Comparison of ENCODE assay signal across 21 cellular contexts in the genomic region with DNA sequence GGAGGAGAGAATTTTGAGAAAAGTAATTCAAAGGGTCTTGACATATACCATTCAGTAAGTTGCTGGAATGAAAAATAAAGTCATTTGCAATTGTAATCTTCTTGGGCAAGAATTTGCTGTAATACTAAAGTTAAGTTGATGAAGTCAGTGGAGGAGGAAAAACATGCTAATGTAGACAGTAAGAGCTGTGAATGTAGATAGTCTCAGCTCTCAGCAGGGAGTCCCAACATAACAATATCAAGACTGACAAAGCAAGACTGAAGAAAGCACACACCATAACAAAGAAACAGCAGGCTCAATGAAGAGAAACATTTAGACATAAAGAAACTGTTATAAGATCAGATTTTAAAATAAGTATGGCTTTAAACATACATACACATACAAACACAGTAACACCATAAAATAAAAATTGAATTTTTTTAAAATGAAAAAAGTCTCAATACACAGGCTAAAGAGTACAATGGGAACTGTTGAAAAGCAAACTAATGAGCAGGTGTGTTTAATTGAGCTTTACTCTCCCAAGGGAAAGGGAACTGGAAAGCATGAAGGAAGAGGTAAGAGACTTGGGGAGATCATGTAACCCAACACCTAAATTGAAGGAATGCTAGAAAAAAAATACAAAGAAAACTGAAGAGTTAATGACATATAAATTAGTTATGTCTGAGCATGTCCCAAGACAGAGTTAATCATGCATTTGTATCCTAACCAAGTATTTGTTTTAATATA.
DNase-seq lines count a peak whose midpoint lies in the region; TF ChIP-seq lines count a peak whose summit lies in the region.
"Had no signal": no experiment of that assay in that cellular context is flagged by ENCODE, and none has a peak within 500 bp of the region (broad histone marks: within the 10 kb centered on the region; RNA-seq: fewer than 3 reads in every experiment).

No MANE protein-coding gene starts in this region.

- H3K9ac ChIP-seq in HUES6 (ENCODE audit: low read length) (peak overlapping the region; percentile 73), endodermal cell (ENCODE audit: extremely low read depth, low read length, poor library complexity, severe bottlenecking) (no peak overlapping the region), neuronal stem cell (ENCODE audit: low read depth, low read length, poor library complexity) (no peak overlapping the region), mesenchymal stem cell (ENCODE audit: low read length) (no peak overlapping the region)
- H3K9ac ChIP-seq: GM23248 had no signal

- no peak overlapping the region for H3K4me3 Mint-ChIP-seq in endodermal cell
- H3K4me3 Mint-ChIP-seq: activated CD4-positive, alpha-beta memory T cell treated with anti-CD3 and anti-CD28 coated beads, Interleukin-2, amount 10 ng/mL, durations not matched to agents 7 days and 5 days; activated naive CD4-positive, alpha-beta T cell treated with anti-CD3 and anti-CD28 coated beads, Interleukin-2, amount 10 ng/mL, durations not matched to agents 7 days and 5 days; naive thymus-derived CD4-positive, alpha-beta T cell; stimulated activated naive B cell treated with anti-CD40 and anti-IgM and Interleukin-4, amounts not matched to agents 10 μg/mL and 1 μg/mL and 100 μg/mL, for 72 hours; T-helper 17 cell had no signal

- H3K27me3 Mint-ChIP-seq in endodermal cell (ENCODE audit: insufficient read depth): no peaks in the 10 kb centered on the region
- H3K27me3 Mint-ChIP-seq: activated CD4-positive, alpha-beta memory T cell treated with anti-CD3 and anti-CD28 coated beads, Interleukin-2, amount 10 ng/mL, durations not matched to agents 7 days and 5 days; activated naive CD4-positive, alpha-beta T cell treated with anti-CD3 and anti-CD28 coated beads, Interleukin-2, amount 10 ng/mL, durations not matched to agents 7 days and 5 days; naive thymus-derived CD4-positive, alpha-beta T cell; stimulated activated naive B cell treated with anti-CD40 and anti-IgM and Interleukin-4, amounts not matched to agents 10 μg/mL and 1 μg/mL and 100 μg/mL, for 72 hours; T-helper 17 cell had no signal

- H3K14ac ChIP-seq in neuronal stem cell (ENCODE audit: low read length) (no peak overlapping the region), mesenchymal stem cell (ENCODE audit: low read length in 2 of 2) (no peak overlapping the region)

- H2BK120ac ChIP-seq in neuronal stem cell (ENCODE audit: low read depth, low read length): no peak overlapping the region
- no peak overlapping the region for H2BK120ac ChIP-seq in mesenchymal stem cell (ENCODE audit: low read depth, low read length)

- H2AFZ ChIP-seq in neuronal stem cell (ENCODE audit: low read length): peak overlapping the region; percentile 60
- no peak overlapping the region for H2AFZ ChIP-seq in mesenchymal stem cell (ENCODE audit: low read depth, low read length)
- H2AFZ ChIP-seq: GM23248 had no signal

- no peak overlapping the region for H2BK5ac ChIP-seq in neuronal stem cell (ENCODE audit: low read length)
- no peak overlapping the region for H2BK5ac ChIP-seq in mesenchymal stem cell (ENCODE audit: low read depth, low read length, poor library complexity, severe bottlenecking)

- no peak for TF ChIP-seq CTCF in endodermal cell (conservative IDR thresholded peaks at IDR 0.05)

- no peak overlapping the region for H2BK15ac ChIP-seq in neuronal stem cell (ENCODE audit: low read length)
- no peak overlapping the region for H2BK15ac ChIP-seq in mesenchymal stem cell (ENCODE audit: low read depth, poor library complexity, severe bottlenecking)

- H3K27ac ChIP-seq in HUES6 (ENCODE audit: low read depth, low read length): peak overlapping the region; percentile 94
- peak overlapping the region; percentile 91 for H3K27ac ChIP-seq in endodermal cell (ENCODE audit: low read depth, low read length)
- H3K27ac ChIP-seq in neuronal stem cell (replicated peaks; ENCODE audit: low read length): peak overlapping the region; percentile 71
- H3K27ac ChIP-seq in mesenchymal stem cell (ENCODE audit: low read length, poor library complexity, severe bottlenecking): no peak overlapping the region
- H3K27ac ChIP-seq: ascending aorta, GM23248 had no signal

- H3K4me1 Mint-ChIP-seq in endodermal cell: peaks cover 10% of the 10 kb centered on the region
- H3K4me1 Mint-ChIP-seq: activated CD4-positive, alpha-beta memory T cell treated with anti-CD3 and anti-CD28 coated beads, Interleukin-2, amount 10 ng/mL, durations not matched to agents 7 days and 5 days; activated naive CD4-positive, alpha-beta T cell treated with anti-CD3 and anti-CD28 coated beads, Interleukin-2, amount 10 ng/mL, durations not matched to agents 7 days and 5 days; naive thymus-derived CD4-positive, alpha-beta T cell; stimulated activated naive B cell treated with anti-CD40 and anti-IgM and Interleukin-4, amounts not matched to agents 10 μg/mL and 1 μg/mL and 100 μg/mL, for 72 hours; T-helper 17 cell had no signal

- H3K4me1 ChIP-seq in HUES6 (ENCODE audit: control insufficient read depth, insufficient read depth, low read length): peaks cover 25% of the 10 kb centered on the region
- H3K4me1 ChIP-seq in endodermal cell (ENCODE audit: control insufficient read depth, insufficient read depth, low read length): no peaks in the 10 kb centered on the region
- peaks cover 3 to 18% of the 10 kb centered on the region in 2 donors for H3K4me1 ChIP-seq in neuronal stem cell (ENCODE audit: control insufficient read depth in 2 of 2, insufficient read depth in 1 of 2, low read depth in 1 of 2, low read length in 2 of 2)
- H3K4me1 ChIP-seq in mesenchymal stem cell (ENCODE audit: control insufficient read depth, insufficient read depth, low read depth, low read length): no peaks in the 10 kb centered on the region
- H3K4me1 ChIP-seq: ascending aorta, Caco-2 had no signal

- H4K91ac ChIP-seq in neuronal stem cell (ENCODE audit: low read depth, low read length, poor library complexity) (no peak overlapping the region), mesenchymal stem cell (ENCODE audit: low read length) (no peak overlapping the region)

- peaks cover 10% of the 10 kb centered on the region for H3K9me3 ChIP-seq in HUES6 (ENCODE audit: control insufficient read depth, insufficient read depth, low read depth, low read length)
- H3K9me3 ChIP-seq in endodermal cell (ENCODE audit: control insufficient read depth, low read length): no peaks in the 10 kb centered on the region
- H3K9me3 ChIP-seq in neuronal stem cell (replicated peaks in 1 of 2; ENCODE audit: control insufficient read depth in 2 of 2, insufficient read depth in 1 of 2, low read depth in 1 of 2, low read length in 2 of 2): peaks cover 0 to 3% of the 10 kb centered on the region in 2 donors
- H3K9me3 ChIP-seq in mesenchymal stem cell (ENCODE audit: control insufficient read depth, low read length): peaks cover 3% of the 10 kb centered on the region
- H3K9me3 ChIP-seq: ascending aorta, Caco-2 had no signal

- H3K4me2 ChIP-seq in neuronal stem cell (ENCODE audit: insufficient read depth, low read length, poor library complexity, severe bottlenecking) (peak overlapping the region; percentile 45), mesenchymal stem cell (ENCODE audit: low read length, poor library complexity, severe bottlenecking) (no peak overlapping the region)

- H3K36me3 Mint-ChIP-seq in endodermal cell (ENCODE audit: low read depth): no peaks in the 10 kb centered on the region
- H3K36me3 Mint-ChIP-seq: activated naive CD4-positive, alpha-beta T cell treated with anti-CD3 and anti-CD28 coated beads, Interleukin-2, amount 10 ng/mL, durations not matched to agents 7 days and 5 days; naive thymus-derived CD4-positive, alpha-beta T cell; stimulated activated naive B cell treated with anti-CD40 and anti-IgM and Interleukin-4, amounts not matched to agents 10 μg/mL and 1 μg/mL and 100 μg/mL, for 72 hours had no signal

- no peak overlapping the region for H2BK12ac ChIP-seq in neuronal stem cell (ENCODE audit: low read length)
- no peak overlapping the region for H2BK12ac ChIP-seq in mesenchymal stem cell (ENCODE audit: low read length in 2 of 2)

- DNase-seq in NCI-H345 (lab: John Stamatoyannopoulos, UW) (peak; percentile 27), endodermal cell (peak; percentile 58), neuronal stem cell (ENCODE audit: low spot score) (peak; percentile 59), COLO668 (lab: John Stamatoyannopoulos, UW; ENCODE audit: unreplicated experiment) (no peak), NCI-H1436 (lab: John Stamatoyannopoulos, UW) (no peak), mesenchymal stem cell (no peak)
- DNase-seq: activated CD4-positive, alpha-beta memory T cell treated with anti-CD3 and anti-CD28 coated beads, Interleukin-2, amount 10 ng/mL, durations not matched to agents 7 days and 5 days; activated naive CD4-positive, alpha-beta T cell treated with anti-CD3 and anti-CD28 coated beads, Interleukin-2, amount 10 ng/mL, durations not matched to agents 7 days and 5 days; activated T-cell treated with anti-CD3 and anti-CD28 coated beads, Interleukin-2, amount 50 U/mL, for 48 hours; Caco-2; effector memory CD4-positive, alpha-beta T cell; GM23248; mammary epithelial cell; naive thymus-derived CD4-positive, alpha-beta T cell; NCI-H1694; NCI-H524 treated with DMSO at 0.1 percent for 48 hours; PC-3; stimulated activated naive B cell treated with anti-CD40 and anti-IgM and Interleukin-4, amounts not matched to agents 10 μg/mL and 1 μg/mL and 100 μg/mL, for 72 hours; T-helper 17 cell had no signal

- H3K36me3 ChIP-seq in HUES6 (ENCODE audit: control insufficient read depth, insufficient read depth, low read length): peaks cover 4% of the 10 kb centered on the region; the same call in 1 of the 2 replicates
- H3K36me3 ChIP-seq in endodermal cell (ENCODE audit: control insufficient read depth, insufficient read depth, low read length): no peaks in the 10 kb centered on the region
- H3K36me3 ChIP-seq in neuronal stem cell (replicated peaks in 1 of 2; ENCODE audit: control insufficient read depth in 2 of 2, insufficient read depth in 2 of 2, low read length in 2 of 2): no peaks in the 10 kb centered on the region
- no peaks in the 10 kb centered on the region for H3K36me3 ChIP-seq in mesenchymal stem cell (ENCODE audit: control insufficient read depth in 1 of 2, insufficient read depth in 2 of 2, low read depth in 1 of 2, low read length in 2 of 2)
- H3K36me3 ChIP-seq: ascending aorta had no signal

- H3K79me1 ChIP-seq in neuronal stem cell (ENCODE audit: low read depth, low read length): no peaks in the 10 kb centered on the region
- no peaks in the 10 kb centered on the region for H3K79me1 ChIP-seq in mesenchymal stem cell (replicated peaks; ENCODE audit: low read length, poor library complexity, severe bottlenecking)

- H3K23ac ChIP-seq in neuronal stem cell (ENCODE audit: low read depth, low read length, poor library complexity): no peak overlapping the region
- H3K23ac ChIP-seq in mesenchymal stem cell (ENCODE audit: low read length in 2 of 2): no peak overlapping the region

- no peak overlapping the region for H3K4ac ChIP-seq in neuronal stem cell (ENCODE audit: low read length)
- no peak overlapping the region for H3K4ac ChIP-seq in mesenchymal stem cell (ENCODE audit: low read depth in 1 of 2, low read length in 2 of 2)

- H4K8ac ChIP-seq in neuronal stem cell (ENCODE audit: low read depth, low read length) (no peak overlapping the region), mesenchymal stem cell (ENCODE audit: low read length) (no peak overlapping the region)

- no peak overlapping the region for H3K18ac ChIP-seq in neuronal stem cell (ENCODE audit: low read length)
- no peak overlapping the region for H3K18ac ChIP-seq in mesenchymal stem cell (ENCODE audit: low read depth in 1 of 2, low read length in 2 of 2)

- H3K27me3 ChIP-seq in HUES6 (ENCODE audit: control insufficient read depth, insufficient read depth, low read length) (no peaks in the 10 kb centered on the region), endodermal cell (ENCODE audit: control insufficient read depth, insufficient read depth, low read length, poor library complexity, severe bottlenecking) (no peaks in the 10 kb centered on the region), neuronal stem cell (ENCODE audit: control insufficient read depth in 3 of 3, insufficient read depth in 3 of 3, low read depth in 1 of 3, low read length in 3 of 3) (no peaks in the 10 kb centered on the region), mesenchymal stem cell (ENCODE audit: control insufficient read depth in 1 of 2, insufficient read depth in 1 of 2, low read length in 2 of 2) (no peaks in the 10 kb centered on the region)
- H3K27me3 ChIP-seq: ascending aorta had no signal

- H3K9me3 Mint-ChIP-seq in endodermal cell: peaks cover 5% of the 10 kb centered on the region

- H3K27ac Mint-ChIP-seq in endodermal cell: peak overlapping the region; percentile 65
- H3K27ac Mint-ChIP-seq: activated CD4-positive, alpha-beta memory T cell treated with anti-CD3 and anti-CD28 coated beads, Interleukin-2, amount 10 ng/mL, durations not matched to agents 7 days and 5 days; activated naive CD4-positive, alpha-beta T cell treated with anti-CD3 and anti-CD28 coated beads, Interleukin-2, amount 10 ng/mL, durations not matched to agents 7 days and 5 days; stimulated activated naive B cell treated with anti-CD40 and anti-IgM and Interleukin-4, amounts not matched to agents 10 μg/mL and 1 μg/mL and 100 μg/mL, for 72 hours; T-helper 17 cell had no signal

- no peak overlapping the region for H2AK5ac ChIP-seq in neuronal stem cell (ENCODE audit: low read depth, low read length)
- H2AK5ac ChIP-seq in mesenchymal stem cell (ENCODE audit: low read length, severe bottlenecking): no peak overlapping the region

- H3K4me3 ChIP-seq in HUES6 (ENCODE audit: low read depth, low read length) (peak overlapping the region; percentile 37), endodermal cell (ENCODE audit: low read length) (no peak overlapping the region), neuronal stem cell (ENCODE audit: low read length in 2 of 2) (peak overlapping the region in 1 of 2 donors; percentile 1), mesenchymal stem cell (ENCODE audit: insufficient read depth in 1 of 2, low read depth in 1 of 2, low read length in 2 of 2) (no peak overlapping the region)
- H3K4me3 ChIP-seq: ascending aorta, GM23248 had no signal

Comparison
In these comparisons a context has a peak if more than half of its experiments do, and no peak if none do; other contexts are left out.
1. DNase-seq: peak in NCI-H345 (single experiment), endodermal cell (single experiment) and neuronal stem cell (single experiment); none in COLO668 (single experiment), NCI-H1436 (single experiment) and mesenchymal stem cell (single experiment).